ENCODE assay signal across 30 cellular contexts in the genomic region with DNA sequence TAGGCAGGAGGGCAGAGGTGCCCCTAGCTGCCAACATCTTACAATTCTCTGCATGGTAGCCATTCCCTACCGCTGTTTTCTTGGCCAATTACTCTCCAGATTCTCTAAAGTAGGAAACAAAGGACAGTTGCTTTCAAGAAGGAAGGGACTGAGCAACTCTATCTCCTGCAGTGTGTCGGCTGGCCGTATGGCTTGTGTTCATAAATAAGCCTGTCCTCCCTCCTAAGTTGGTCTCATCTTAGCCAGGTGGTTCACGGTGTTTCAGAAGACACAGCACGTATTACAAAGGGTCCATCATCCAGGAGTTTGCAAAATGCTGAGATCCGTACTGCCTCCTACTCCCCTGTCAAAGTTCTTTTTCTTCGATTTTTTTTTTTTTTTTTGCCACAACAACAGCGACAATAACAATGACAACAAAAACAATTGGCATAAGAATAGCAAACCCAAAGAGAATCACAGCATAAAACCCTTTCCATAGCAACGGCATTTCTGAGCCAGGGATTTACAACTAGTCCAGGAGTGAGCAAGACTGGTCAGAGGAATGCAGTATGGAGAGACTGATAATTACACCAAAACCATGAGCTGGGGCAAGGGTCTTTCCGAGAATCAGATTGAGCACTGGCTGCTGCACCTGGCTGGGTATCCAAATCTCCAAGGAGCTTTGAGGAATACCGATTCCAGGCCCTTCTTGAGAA.
"Had no signal": no experiment of that assay in that cellular context is flagged by ENCODE, and none has a peak within 500 bp of the region (broad histone marks: within the 10 kb centered on the region; RNA-seq: fewer than 3 reads in every experiment).

No MANE protein-coding gene starts in this region.

- ATAC-seq: activated CD8-positive, alpha-beta T cell treated with anti-CD3 and anti-CD28 coated beads for 36 hours; activated T-cell treated with anti-CD3 and anti-CD28 coated beads, Interleukin-2, amount 50 U/mL, for 4 hours; activated T-helper 17 cell treated with anti-CD3 and anti-CD28 coated beads, Interleukin-2, amount 50 U/mL, for 72 hours; heart right ventricle; mucosa of descending colon; pancreas; psoas muscle; stimulated activated memory B cell treated with anti-CD40 and anti-IgM and Interleukin-4, amounts not matched to agents 10 μg/mL and 1 μg/mL and 100 μg/mL, for 72 hours had no signal

- H3K36me3 Mint-ChIP-seq: natural killer cell treated with Interleukin-12 subunit alpha and Interleukin-12 subunit beta and Interleukin-15 and Interleukin-18, amount 100 ng/mL, for 72 hours; stimulated activated memory B cell treated with anti-CD40 and anti-IgM and Interleukin-4, amounts not matched to agents 10 μg/mL and 1 μg/mL and 100 μg/mL, for 72 hours had no signal

- H3K27me3 ChIP-seq: esophagus squamous epithelium, heart right ventricle, pancreas, right atrium auricular region, stomach, thyroid gland, upper lobe of left lung, vagina had no signal

- H3K4me1 ChIP-seq: heart right ventricle, left ventricle myocardium inferior, pancreas, psoas muscle, stomach, upper lobe of left lung, vagina had no signal

- H3K27ac Mint-ChIP-seq: activated CD8-positive, alpha-beta T cell treated with anti-CD3 and anti-CD28 coated beads for 36 hours; activated T-helper 17 cell treated with anti-CD3 and anti-CD28 coated beads, Interleukin-2, amount 50 U/mL, for 72 hours; natural killer cell treated with Interleukin-12 subunit alpha and Interleukin-12 subunit beta and Interleukin-15 and Interleukin-18, amount 100 ng/mL, for 72 hours; stimulated activated memory B cell treated with anti-CD40 and anti-IgM and Interleukin-4, amounts not matched to agents 10 μg/mL and 1 μg/mL and 100 μg/mL, for 72 hours had no signal

- H3K4me3 ChIP-seq: esophagus squamous epithelium, heart right ventricle, left ventricle myocardium inferior, mucosa of descending colon, pancreas, psoas muscle, right atrium auricular region, smooth muscle cell, stomach, thyroid gland, upper lobe of left lung, vagina had no signal

- DNase-seq: activated CD4-positive, alpha-beta T cell treated with anti-CD3 and anti-CD28 coated beads, Interleukin-2, amount 50 U/mL, for 1 hour; activated CD8-positive, alpha-beta T cell treated with anti-CD3 and anti-CD28 coated beads for 36 hours; activated gamma-delta T cell treated with Interleukin-2 at 50 U/mL for 16 hours; activated naive CD4-positive, alpha-beta T cell treated with anti-CD3 and anti-CD28 coated beads, Interleukin-2, amount 50 U/mL, for 16 hours; activated T-cell treated with anti-CD3 and anti-CD28 coated beads, Interleukin-2, amount 50 U/mL, for 4 hours; amniotic stem cell; caudate nucleus; esophagus squamous epithelium; foreskin melanocyte; heart right ventricle; left ventricle myocardium inferior; mucosa of descending colon; nucleus accumbens; pancreas; psoas muscle; stimulated activated CD4-positive, alpha-beta T cell treated with anti-CD3 and anti-CD28 coated beads, Interleukin-1b, Interleukin-23, amount 100 ng/mL, for 48 hours; stimulated activated CD4-positive, alpha-beta T cell treated with anti-CD3 and anti-CD28 coated beads, Interleukin-4, amount 100 ng/mL, for 4 hours; stimulated activated CD8-positive, alpha-beta memory T cell treated with anti-CD3 and anti-CD28 coated beads, Interleukin-4, amount 100 ng/mL, for 48 hours; stomach; T-helper 2 cell; thyroid gland; upper lobe of left lung had no signal

- H3K9me3 Mint-ChIP-seq: activated CD8-positive, alpha-beta T cell treated with anti-CD3 and anti-CD28 coated beads for 36 hours; natural killer cell treated with Interleukin-12 subunit alpha and Interleukin-12 subunit beta and Interleukin-15 and Interleukin-18, amount 100 ng/mL, for 72 hours; stimulated activated memory B cell treated with anti-CD40 and anti-IgM and Interleukin-4, amounts not matched to agents 10 μg/mL and 1 μg/mL and 100 μg/mL, for 72 hours had no signal

- H3K4me1 Mint-ChIP-seq: activated T-helper 17 cell treated with anti-CD3 and anti-CD28 coated beads, Interleukin-2, amount 50 U/mL, for 72 hours; stimulated activated memory B cell treated with anti-CD40 and anti-IgM and Interleukin-4, amounts not matched to agents 10 μg/mL and 1 μg/mL and 100 μg/mL, for 72 hours had no signal

- FAIRE-seq: astrocyte, islet of Langerhans, pancreas had no signal

- H3K27ac ChIP-seq: esophagus squamous epithelium, heart right ventricle, left ventricle myocardium inferior, pancreas, psoas muscle, right atrium auricular region, stomach, thyroid gland, upper lobe of left lung, vagina had no signal

- H3K4me3 Mint-ChIP-seq: activated CD8-positive, alpha-beta T cell treated with anti-CD3 and anti-CD28 coated beads for 36 hours; activated T-cell treated with anti-CD3 and anti-CD28 coated beads, Interleukin-2, amount 50 U/mL, for 4 hours; activated T-helper 17 cell treated with anti-CD3 and anti-CD28 coated beads, Interleukin-2, amount 50 U/mL, for 72 hours; natural killer cell treated with Interleukin-12 subunit alpha and Interleukin-12 subunit beta and Interleukin-15 and Interleukin-18, amount 100 ng/mL, for 72 hours; stimulated activated memory B cell treated with anti-CD40 and anti-IgM and Interleukin-4, amounts not matched to agents 10 μg/mL and 1 μg/mL and 100 μg/mL, for 72 hours had no signal

- H3K9me3 ChIP-seq: mucosa of descending colon, pancreas, psoas muscle, thyroid gland, vagina had no signal

- H3K36me3 ChIP-seq: esophagus squamous epithelium, heart right ventricle, left ventricle myocardium inferior, pancreas, right atrium auricular region, stomach, thyroid gland, upper lobe of left lung, vagina had no signal

- H3K27me3 Mint-ChIP-seq: stimulated activated memory B cell treated with anti-CD40 and anti-IgM and Interleukin-4, amounts not matched to agents 10 μg/mL and 1 μg/mL and 100 μg/mL, for 72 hours had no signal
